11 cellular contexts compared by ENCODE assay signal in genomic region chr9:92717201-92718085, GRCh38. TPM values are rescaled to one million over a fixed set of nuclear protein-coding genes. Genes with fewer than 3 reads are reported as not detected.
A peak's percentile ranks its signal among the peaks of the same experiment; 100 is the strongest.
DNase-seq lines count a peak whose midpoint lies in the region; ATAC-seq and TF ChIP-seq lines count a peak whose summit lies in the region.
"Had no signal": no experiment of that assay in that cellular context is flagged by ENCODE, and none has a peak within 500 bp of the region (broad histone marks: within the 10 kb centered on the region; RNA-seq: fewer than 3 reads in every experiment).

No MANE protein-coding gene starts in this region.

- no peaks in the 10 kb centered on the region for H3K9me3 ChIP-seq in osteoblast (ENCODE audit: low read depth, low read length)
- H3K9me3 ChIP-seq: MG63 had no signal

- no peaks in the 10 kb centered on the region for H3K27me3 ChIP-seq in osteoblast (ENCODE audit: insufficient read depth, low read length)
- H3K27me3 ChIP-seq: MG63 had no signal

- H3K27me3 Mint-ChIP-seq in WTC11 (ENCODE audit: low read depth): no peaks in the 10 kb centered on the region
- no peaks in the 10 kb centered on the region for H3K27me3 Mint-ChIP-seq in natural killer cell treated with Interleukin-12 subunit alpha and Interleukin-12 subunit beta and Interleukin-15 and Interleukin-18, amount 100 ng/mL, for 72 hours

- H3K4me3 Mint-ChIP-seq in WTC11: no peak overlapping the region
- H3K4me3 Mint-ChIP-seq in natural killer cell treated with Interleukin-12 subunit alpha and Interleukin-12 subunit beta and Interleukin-15 and Interleukin-18, amount 100 ng/mL, for 72 hours: no peak overlapping the region
- H3K4me3 Mint-ChIP-seq: activated T-cell treated with anti-CD3 and anti-CD28 coated beads, Interleukin-2, amount 50 U/mL, for 72 hours; nephron had no signal

- H3K4me1 ChIP-seq in osteoblast (ENCODE audit: insufficient read depth, low read length): no peaks in the 10 kb centered on the region

- H3K27ac ChIP-seq in osteoblast (ENCODE audit: low read depth, low read length): no peak overlapping the region

- peaks cover 61% of the 10 kb centered on the region for H3K36me3 Mint-ChIP-seq in WTC11
- no peaks in the 10 kb centered on the region for H3K36me3 Mint-ChIP-seq in natural killer cell treated with Interleukin-12 subunit alpha and Interleukin-12 subunit beta and Interleukin-15 and Interleukin-18, amount 100 ng/mL, for 72 hours

- H3K27ac Mint-ChIP-seq in WTC11: no peak overlapping the region; the same call in 1 of the 2 replicates
- H3K27ac Mint-ChIP-seq in natural killer cell treated with Interleukin-12 subunit alpha and Interleukin-12 subunit beta and Interleukin-15 and Interleukin-18, amount 100 ng/mL, for 72 hours: no peak overlapping the region
- H3K27ac Mint-ChIP-seq: activated T-cell treated with anti-CD3 and anti-CD28 coated beads, Interleukin-2, amount 50 U/mL, for 72 hours; nephron had no signal

- no peaks in the 10 kb centered on the region for H3K79me2 ChIP-seq in osteoblast (ENCODE audit: insufficient read depth, low read length)

- H2AFZ ChIP-seq in osteoblast (ENCODE audit: low read length): no peak overlapping the region

- H3K4me2 ChIP-seq in osteoblast (ENCODE audit: insufficient read depth, low read length): no peak overlapping the region

- H3K9me3 Mint-ChIP-seq in WTC11: no peaks in the 10 kb centered on the region
- no peaks in the 10 kb centered on the region for H3K9me3 Mint-ChIP-seq in natural killer cell treated with Interleukin-12 subunit alpha and Interleukin-12 subunit beta and Interleukin-15 and Interleukin-18, amount 100 ng/mL, for 72 hours
- H3K9me3 Mint-ChIP-seq: activated T-cell treated with anti-CD3 and anti-CD28 coated beads, Interleukin-2, amount 50 U/mL, for 72 hours; nephron had no signal

- no peaks in the 10 kb centered on the region for H3K4me1 Mint-ChIP-seq in WTC11
- peaks cover 12 to 14% of the 10 kb centered on the region in 2 donors for H3K4me1 Mint-ChIP-seq in natural killer cell treated with Interleukin-12 subunit alpha and Interleukin-12 subunit beta and Interleukin-15 and Interleukin-18, amount 100 ng/mL, for 72 hours (ENCODE audit: low read depth in 2 of 2)
- H3K4me1 Mint-ChIP-seq: nephron had no signal

- CTCF ChIA-PET in WTC11 (lab: Charles Lee): interaction anchor here (1.5 to 6.3 kb wide), 5 partner anchors 10 to 91 kb away, joined by 3 to 43 read pairs (median 10); no protein-coding TSS in a partner anchor

- POLR2A ChIA-PET in WTC11 (lab: Charles Lee): no interaction called here

- DNase-seq in GM13976 (ENCODE audit: low spot score) (peak; percentile 56), GM20000 (ENCODE audit: low spot score) (peak; percentile 60), WTC11 (ENCODE audit: low spot score) (peak; percentile 6), osteoblast (ENCODE audit: insufficient read length, low spot score, missing footprints) (peak; percentile 82), ecto neural progenitor cell (ENCODE audit: low spot score) (no peak), SW480 (ENCODE audit: low spot score) (no peak)
- no peak for DNase-seq in natural killer cell treated with Interleukin-12 subunit alpha and Interleukin-12 subunit beta and Interleukin-15 and Interleukin-18, amount 100 ng/mL, for 72 hours (ENCODE audit: low spot score)
- DNase-seq: SHP77 treated with DMSO at 0.1 percent for 48 hours had no signal

- no peak overlapping the region for H3K4me3 ChIP-seq in osteoblast (ENCODE audit: insufficient read depth, low read length)
- H3K4me3 ChIP-seq: MG63 had no signal

- ATAC-seq in WTC11: no peak
- no peak for ATAC-seq in natural killer cell treated with Interleukin-12 subunit alpha and Interleukin-12 subunit beta and Interleukin-15 and Interleukin-18, amount 100 ng/mL, for 72 hours

- peaks cover 16% of the 10 kb centered on the region for H4K20me1 ChIP-seq in osteoblast (ENCODE audit: insufficient read depth, low read length)

- in situ Hi-C loops in GM13976 (cut with MboI; ENCODE audit: low sequenced_read_pairs, unreplicated experiment): loop anchor here (10.0 kb wide), 1 partner anchor 67 kb away; no protein-coding TSS in a partner anchor

- peaks cover 73% of the 10 kb centered on the region for H3K36me3 ChIP-seq in osteoblast (ENCODE audit: insufficient read depth, low read length)

- TF ChIP-seq CTCF in GM13976 (IDR thresholded peaks at IDR 0.05; ENCODE audit: borderline replicate concordance, control extremely low read depth, extremely low read depth, insufficient read depth, missing control alignments): no peak
- no peak for TF ChIP-seq CTCF in GM20000 (IDR thresholded peaks at IDR 0.05; ENCODE audit: extremely low read depth, missing control alignments)
- TF ChIP-seq CTCF in WTC11 (IDR thresholded peaks at IDR 0.05): no peak
- no peak for TF ChIP-seq CTCF in osteoblast (IDR thresholded peaks at IDR 0.05; ENCODE audit: extremely low read depth, low read depth, low read length)

TF ChIP-seq in WTC11, 78 proteins besides CTCF, POLR2A, EP300 and RAD21:
- TF ChIP-seq JUN (CRISPR knock-in tag; IDR thresholded peaks at IDR 0.05): no peak
- no peak for TF ChIP-seq CBFB (CRISPR knock-in tag; IDR thresholded peaks at IDR 0.05; ENCODE audit: low read depth)
- TF ChIP-seq NR3C1 (CRISPR knock-in tag; conservative IDR thresholded peaks at IDR 0.05; ENCODE audit: low read depth): no peak
- TF ChIP-seq GRHL2 (CRISPR knock-in tag; IDR thresholded peaks at IDR 0.05; ENCODE audit: insufficient replicate concordance, severe bottlenecking): no peak
- TF ChIP-seq ELF4 (CRISPR knock-in tag; IDR thresholded peaks at IDR 0.05; ENCODE audit: low read depth): no peak
- no peak for TF ChIP-seq ETV6 (CRISPR knock-in tag; IDR thresholded peaks at IDR 0.05)
- TF ChIP-seq EMX1 (CRISPR knock-in tag; IDR thresholded peaks at IDR 0.05): no peak
- TF ChIP-seq E2F5 (CRISPR knock-in tag; IDR thresholded peaks at IDR 0.05): no peak
- TF ChIP-seq USF1 (CRISPR knock-in tag; IDR thresholded peaks at IDR 0.05): no peak
- TF ChIP-seq ATF6 (CRISPR knock-in tag; IDR thresholded peaks at IDR 0.05): no peak

RNA-seq across cellular contexts. Expression of gene BICD2, which starts 47.2 kb away (rescaled TPM):
- total RNA-seq in WTC11 (2021) (30.8 to 38.7 TPM (median 31.4 TPM) in 3 replicates), osteoblast (31.8 and 33.3 TPM in 2 replicates)
- total RNA-seq in natural killer cell treated with Interleukin-12 subunit alpha and Interleukin-12 subunit beta and Interleukin-15 and Interleukin-18, amount 100 ng/mL, for 72 hours: 10 to 100 TPM; 31.8 to 37.9 TPM

RNA-seq across cellular contexts. Expression of gene IPPK, which starts 47.5 kb away (rescaled TPM):
- 8.1 to 9.4 TPM (median 8.6 TPM) in 3 replicates for total RNA-seq in WTC11 (2021)
- 7.7 and 9.4 TPM in 2 replicates for total RNA-seq in osteoblast
- total RNA-seq in natural killer cell treated with Interleukin-12 subunit alpha and Interleukin-12 subunit beta and Interleukin-15 and Interleukin-18, amount 100 ng/mL, for 72 hours: 10 to 100 TPM; 11.8 to 21.9 TPM

Comparison
In these comparisons a context has a peak if more than half of its experiments do, and no peak if none do; other contexts are left out.
1. DNase-seq: peak in GM13976 (single experiment), GM20000 (single experiment), WTC11 (single experiment) and osteoblast (single experiment); none in ecto neural progenitor cell (single experiment), natural killer cell treated with Interleukin-12 subunit alpha and Interleukin-12 subunit beta and Interleukin-15 and Interleukin-18, amount 100 ng/mL, for 72 hours (single experiment) and SW480 (single experiment).